8 cellular contexts compared by ENCODE assay signal in the genomic region with DNA sequence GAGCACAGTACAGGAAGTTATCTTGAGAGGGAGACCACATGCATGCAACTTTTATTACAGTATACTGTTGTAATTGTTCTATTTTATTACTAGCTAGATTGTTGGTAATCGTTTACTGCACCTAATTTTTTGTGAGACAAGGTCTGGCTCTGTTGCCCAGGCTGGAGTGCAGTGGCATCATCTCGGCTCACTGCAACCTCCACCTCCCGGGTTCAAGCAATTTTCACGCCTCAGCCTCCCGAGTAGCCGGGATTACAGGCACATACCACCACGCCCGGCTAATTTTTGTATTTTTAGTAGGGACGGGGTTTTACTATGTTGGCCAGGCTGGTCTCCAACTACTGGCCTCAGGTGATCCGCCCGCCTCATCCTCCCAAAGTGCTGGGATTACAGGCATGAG. TPM values are rescaled to one million over a fixed set of nuclear protein-coding genes. Genes with fewer than 3 reads are reported as not detected.
DNase-seq lines count a peak whose midpoint lies in the region; ATAC-seq, FAIRE-seq and TF ChIP-seq lines count a peak whose summit lies in the region.
"Not testable (repeated sequence)": the region's sequence is repeated elsewhere in the genome, so short reads cannot be mapped to it uniquely, and the experiment has no call there.

No MANE protein-coding gene starts in this region.

- TF ChIP-seq POLR2A in esophagus squamous epithelium (IDR thresholded peaks at IDR 0.05) = not testable (repeated sequence)

- H3K36me3 ChIP-seq in CD4-positive, CD25-positive, alpha-beta regulatory T cell (ENCODE audit: control insufficient read depth, insufficient read depth, low read length); pancreas: not testable (repeated sequence)
- H3K36me3 ChIP-seq in WERI-Rb-1 = peaks cover 41% of the 10 kb centered on the region
- peaks cover 4 to 32% (median 19%) of the 10 kb centered on the region in 3 donors for H3K36me3 ChIP-seq in esophagus squamous epithelium
- H3K36me3 ChIP-seq in left lung = peaks cover 0 to 23% of the 10 kb centered on the region in 2 donors
- H3K36me3 ChIP-seq in tibial artery = peaks cover 9 to 31% (median 18%) of the 10 kb centered on the region in 3 donors

- not testable (repeated sequence) for H3K27me3 ChIP-seq in CD4-positive, CD25-positive, alpha-beta regulatory T cell (ENCODE audit: control insufficient read depth, insufficient read depth, low read length); WERI-Rb-1 (ENCODE audit: insufficient read depth, low read depth, severe bottlenecking); esophagus squamous epithelium; left lung; pancreas; tibial artery

- H3K4me3 Mint-ChIP-seq in CD4-positive, CD25-positive, alpha-beta regulatory T cell = peak overlapping the region; percentile 90 to 98 (median 94)

- FAIRE-seq in pancreas (lab: Jason Lieb, UNC) = not testable (repeated sequence)

- not testable (repeated sequence) for H3K27ac Mint-ChIP-seq in CD4-positive, CD25-positive, alpha-beta regulatory T cell

- H3K9me3 Mint-ChIP-seq in CD4-positive, CD25-positive, alpha-beta regulatory T cell = not testable (repeated sequence)

- peaks cover 20% of the 10 kb centered on the region for H3K36me3 Mint-ChIP-seq in CD4-positive, CD25-positive, alpha-beta regulatory T cell

- intact Hi-C loops in esophagus squamous epithelium (cut with DNase I); left lung (cut with DNase I): not testable (repeated sequence)
- intact Hi-C loops in pancreas (cut with DNase I) = loop anchor here in 2 of 3 donors (10.0 kb wide), 2 partner anchors 98 to 168 kb away; a partner anchor contains a TSS
- intact Hi-C loops in tibial artery (cut with DNase I; ENCODE audit: low total_unique reads) = loop anchor here (10.0 kb wide), 2 partner anchors 162 to 168 kb away; a partner anchor contains a TSS

- not testable (repeated sequence) for DNase-seq in CD4-positive, CD25-positive, alpha-beta regulatory T cell; Jurkat, Clone E6-1 (ENCODE audit: low read depth, low spot score); WERI-Rb-1; astrocyte of the cerebellum (ENCODE audit: low read depth); esophagus squamous epithelium (lab: John Stamatoyannopoulos, UW); left lung; pancreas; tibial artery

- 10 to 37% methylated on average over 11 of the region's 11 CpGs for WGBS in esophagus squamous epithelium, 2 donors
- 37 to 44% methylated on average over 11 of the region's 11 CpGs for WGBS in pancreas, 2 donors

- H3K27me3 Mint-ChIP-seq in CD4-positive, CD25-positive, alpha-beta regulatory T cell = not testable (repeated sequence)

- ATAC-seq in CD4-positive, CD25-positive, alpha-beta regulatory T cell (ENCODE audit: low read depth in 2 of 2); left lung; pancreas: not testable (repeated sequence)

- peak overlapping the region; percentile 85 for H3K4me3 ChIP-seq in CD4-positive, CD25-positive, alpha-beta regulatory T cell (ENCODE audit: low read depth, low read length)
- H3K4me3 ChIP-seq in Jurkat, Clone E6-1 (ENCODE audit: low read length) = peak overlapping the region; percentile 97
- H3K4me3 ChIP-seq in WERI-Rb-1 (ENCODE audit: low read depth, low read length) = peak overlapping the region; percentile 98
- peak overlapping the region; percentile 68 for H3K4me3 ChIP-seq in astrocyte of the cerebellum (ENCODE audit: low read depth, low read length)
- H3K4me3 ChIP-seq in esophagus squamous epithelium = peak overlapping the region; percentile 88 to 94 (median 92)
- peak overlapping the region; percentile 99 for H3K4me3 ChIP-seq in left lung
- H3K4me3 ChIP-seq in pancreas = peak overlapping the region in 3 of 4 donors; percentile 97 to 100 (median 99)
- peak overlapping the region; percentile 92 to 100 for H3K4me3 ChIP-seq in tibial artery

- H3K4me1 ChIP-seq in CD4-positive, CD25-positive, alpha-beta regulatory T cell (ENCODE audit: control insufficient read depth, insufficient read depth, low read length, poor library complexity, severe bottlenecking) = peaks cover 20% of the 10 kb centered on the region
- peaks cover 25 to 56% (median 30%) of the 10 kb centered on the region in 3 donors for H3K4me1 ChIP-seq in esophagus squamous epithelium
- peaks cover 11 to 25% of the 10 kb centered on the region in 2 donors for H3K4me1 ChIP-seq in left lung
- peaks cover 6 to 23% (median 12%) of the 10 kb centered on the region in 3 donors for H3K4me1 ChIP-seq in pancreas
- H3K4me1 ChIP-seq in tibial artery = peaks cover 0 to 27% (median 23%) of the 10 kb centered on the region in 4 donors

- in situ Hi-C loops in astrocyte of the cerebellum (cut with HindIII; ENCODE audit: low sequenced_read_pairs) = not testable (repeated sequence)

- not testable (repeated sequence) for H3K27ac ChIP-seq in CD4-positive, CD25-positive, alpha-beta regulatory T cell (ENCODE audit: insufficient read depth, low read length, poor library complexity, severe bottlenecking); left lung; tibial artery
- H3K27ac ChIP-seq in WERI-Rb-1 (peak overlapping the region; percentile 92), esophagus squamous epithelium (peak overlapping the region in 2 of 4 donors; percentile 28 to 91), pancreas (peak overlapping the region in 2 of 4 donors; percentile 25 to 66)

- H3K4me1 Mint-ChIP-seq in CD4-positive, CD25-positive, alpha-beta regulatory T cell = peaks cover 19 to 43% (median 28%) of the 10 kb centered on the region in 4 donors

- not testable (repeated sequence) for H3K9me3 ChIP-seq in CD4-positive, CD25-positive, alpha-beta regulatory T cell (ENCODE audit: control insufficient read depth in 2 of 2, low read length in 2 of 2); WERI-Rb-1 (ENCODE audit: severe bottlenecking); esophagus squamous epithelium; left lung; pancreas; tibial artery

- TF ChIP-seq CTCF in WERI-Rb-1 (IDR thresholded peaks at IDR 0.05; ENCODE audit: low read depth, low read length); astrocyte of the cerebellum (IDR thresholded peaks at IDR 0.05; ENCODE audit: low read depth, low read length, missing control alignments); esophagus squamous epithelium (IDR thresholded peaks at IDR 0.05); left lung (IDR thresholded peaks at IDR 0.05); pancreas (IDR thresholded peaks at IDR 0.05); tibial artery (IDR thresholded peaks at IDR 0.05): not testable (repeated sequence)

RNA-seq across cellular contexts. Expression of a gene that starts 1.3 kb away (rescaled TPM):
- total RNA-seq in CD4-positive, CD25-positive, alpha-beta regulatory T cell = 3.2 TPM
- polyA plus RNA-seq in CD4-positive, CD25-positive, alpha-beta regulatory T cell = 1 to 10 TPM; 3.1 to 6.8 (median 6.6) TPM
- polyA plus RNA-seq in Jurkat, Clone E6-1 (2012; ENCODE audit: insufficient read depth, insufficient read length) = 50.4 TPM
- total RNA-seq in esophagus squamous epithelium = 10 to 100 TPM in 2 of 4 donors, 1 to 10 TPM in 2; 9.0 to 14.3 (median 11.7) TPM
- 10 to 100 TPM; 12.5 to 18.6 TPM for total RNA-seq in left lung
- 10 to 100 TPM in 2 of 6 donors, 1 to 10 TPM in 4; 4.4 to 13.9 (median 7.4) TPM for total RNA-seq in pancreas
- polyA plus RNA-seq in pancreas = 10 to 100 TPM in 1 of 2 donors, 1 to 10 TPM in 1; 8.7 to 12.5 TPM

RNA-seq across cellular contexts. Expression of a gene that starts 1.3 kb away (rescaled TPM):
- total RNA-seq in CD4-positive, CD25-positive, alpha-beta regulatory T cell = 1.7 TPM
- 1 to 10 TPM in 3 of 4 donors, under 1 TPM in 1; 0.23 to 1.8 (median 1.6) TPM for polyA plus RNA-seq in CD4-positive, CD25-positive, alpha-beta regulatory T cell
- polyA plus RNA-seq in Jurkat, Clone E6-1 (2012; ENCODE audit: insufficient read depth, insufficient read length) = 11.7 TPM
- total RNA-seq in esophagus squamous epithelium (1 to 10 TPM; 2.2 to 9.3 (median 6.1) TPM), left lung (10 to 100 TPM in 1 of 2 donors, 1 to 10 TPM in 1; 8.0 to 13.4 TPM), pancreas (10 to 100 TPM in 4 of 6 donors, 1 to 10 TPM in 2; 6.7 to 15.5 (median 10.4) TPM)
- 10 to 100 TPM; 15.1 TPM for polyA plus RNA-seq in pancreas
